ENCODE assay signal across 8 cellular contexts in the genomic region with DNA sequence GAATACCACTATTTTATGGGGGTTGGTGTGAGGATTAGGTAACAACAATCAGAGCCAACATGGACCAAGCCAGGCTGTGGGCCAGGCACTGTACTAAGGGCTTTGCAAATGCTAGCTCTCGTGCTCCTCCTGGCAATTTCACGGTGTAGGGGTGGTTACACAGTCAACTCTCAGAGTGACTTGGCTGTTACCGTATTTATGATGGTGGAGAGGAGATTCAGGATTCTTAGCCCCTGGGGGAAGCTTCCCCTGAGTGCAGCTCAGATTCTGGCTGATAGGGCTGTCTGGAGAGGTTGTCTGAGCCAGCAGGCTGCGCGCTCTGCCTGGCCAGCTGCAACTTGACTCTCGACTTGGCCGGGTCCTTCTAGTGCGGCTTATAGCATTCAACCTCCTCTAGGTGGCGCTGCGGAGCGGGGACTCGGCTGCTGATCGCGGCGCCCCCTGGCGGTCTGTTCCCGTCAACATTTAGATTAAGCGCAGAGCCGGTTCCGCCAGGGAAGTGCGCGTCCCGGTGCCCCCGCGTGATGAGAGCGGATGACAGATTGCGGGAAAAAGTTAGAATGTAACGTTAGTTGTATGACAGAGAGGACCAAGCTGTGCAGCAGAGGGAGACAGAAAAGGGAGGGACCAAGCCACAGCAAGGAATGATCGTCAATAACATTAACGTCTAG. TPM values are rescaled to one million over a fixed set of nuclear protein-coding genes. Genes with fewer than 3 reads are reported as not detected.
DNase-seq lines count a peak whose midpoint lies in the region; ATAC-seq, FAIRE-seq and TF ChIP-seq lines count a peak whose summit lies in the region.

No MANE protein-coding gene starts in this region.

- peaks cover 14% of the 10 kb centered on the region for H3K27me3 ChIP-seq in neural cell (ENCODE audit: insufficient read depth, low read depth, low read length)

- peak; percentile 82 for TF ChIP-seq RAD21 in neural cell (conservative IDR thresholded peaks at IDR 0.05)

- TF ChIP-seq EP300 in neural cell (conservative IDR thresholded peaks at IDR 0.05; ENCODE audit: poor library complexity, severe bottlenecking), result no peak

- H3K9ac ChIP-seq in neural cell (ENCODE audit: low read length), result no peak overlapping the region

- peak; percentile 54 for DNase-seq in RCC 7860 (ENCODE audit: low spot score)
- peak; percentile 98 to 99 for DNase-seq in activated T-cell treated with anti-CD3 and anti-CD28 coated beads, Interleukin-2, amount 50 U/mL, for 48 hours
- peak; percentile 74 for DNase-seq in fibroblast of gingiva (ENCODE audit: low read depth)
- DNase-seq in stimulated activated naive CD8-positive, alpha-beta T cell treated with anti-CD3 and anti-CD28 coated beads, Interleukin-15, Interleukin-2, amounts not matched to agents 100 U/mL and 50 U/mL, for 24 hours, result peak; percentile 98

- no peak overlapping the region for H3K4me2 ChIP-seq in neural cell (ENCODE audit: low read length)

- H3F3A ChIP-seq in neural cell (ENCODE audit: insufficient read depth, low read length, poor library complexity, severe bottlenecking), result no peaks in the 10 kb centered on the region

- H3K79me2 ChIP-seq in neural cell (replicated peaks; ENCODE audit: insufficient read depth, low read length), result no peaks in the 10 kb centered on the region

- TF ChIP-seq CTCF in GM12801 (IDR thresholded peaks at IDR 0.05; ENCODE audit: extremely low read depth, insufficient read length), result peak; percentile 99
- peak; percentile 100 for TF ChIP-seq CTCF in LNCAP (IDR thresholded peaks at IDR 0.05)
- peak; percentile 100 for TF ChIP-seq CTCF in neural cell (IDR thresholded peaks at IDR 0.05; ENCODE audit: poor library complexity, severe bottlenecking)

- H3K36me3 ChIP-seq in neural cell (ENCODE audit: insufficient read depth, low read length), result no peaks in the 10 kb centered on the region

- peak; percentile 61 for ATAC-seq in stimulated activated naive CD8-positive, alpha-beta T cell treated with anti-CD3 and anti-CD28 coated beads, Interleukin-15, Interleukin-2, amounts not matched to agents 100 U/mL and 50 U/mL, for 24 hours
- ATAC-seq in HG02973 (IDR thresholded peaks at IDR 0.05; ENCODE audit: unreplicated experiment), result no peak

- FAIRE-seq in RCC 7860 (lab: Jason Lieb, UNC), result no peak

- no peaks in the 10 kb centered on the region for H3K9me3 ChIP-seq in neural cell (ENCODE audit: low read length)

- H3K27ac ChIP-seq in neural cell (ENCODE audit: low read length), result no peak overlapping the region

- no peak overlapping the region for H2AFZ ChIP-seq in neural cell (ENCODE audit: low read depth, low read length)

- H3K9me2 ChIP-seq in neural cell (ENCODE audit: insufficient read depth, low read length), result no peaks in the 10 kb centered on the region

- H4K20me1 ChIP-seq in neural cell (ENCODE audit: insufficient read depth), result no peaks in the 10 kb centered on the region

- no peak overlapping the region for H3K4me3 ChIP-seq in neural cell (ENCODE audit: low read length)

TF ChIP-seq in neural cell, 6 proteins besides CTCF, POLR2A, EP300 and RAD21:
- TF ChIP-seq POLR2AphosphoS5 (IDR thresholded peaks at IDR 0.05) (no peak), SMC3 (conservative IDR thresholded peaks at IDR 0.05; ENCODE audit: poor library complexity) (peak; percentile 98)

RNA-seq across cellular contexts. Expression of gene NCF4, which starts 4.5 kb away (rescaled TPM):
- not detected in 2 replicates for polyA plus RNA-seq in neural cell
- polyA minus RNA-seq in neural cell, result not detected in 2 replicates

RNA-seq across cellular contexts. Expression of gene PVALB, which starts 39.4 kb away (rescaled TPM):
- polyA plus RNA-seq in neural cell, result not detected in 2 replicates
- not detected in 2 replicates for polyA minus RNA-seq in neural cell

RNA-seq across cellular contexts. Expression of gene CSF2RB, which starts 57.2 kb away (rescaled TPM):
- not detected in 2 replicates for polyA plus RNA-seq in neural cell
- not detected in 2 replicates for polyA minus RNA-seq in neural cell
